Comparison of ENCODE assay signal across 1 cellular context in genomic region chr22:24503851-24504170, GRCh38.
TF ChIP-seq lines count a peak whose summit lies in the region.

No MANE protein-coding gene starts in this region.

TF ChIP-seq in IMR-90, 13 proteins besides CTCF, POLR2A, EP300 and RAD21:
- TF ChIP-seq MXI1 (IDR thresholded peaks at IDR 0.05; ENCODE audit: borderline replicate concordance, low read depth, low read length) (no peak), SMC3 (IDR thresholded peaks at IDR 0.05; ENCODE audit: low read depth, low read length) (no peak), RFX5 (IDR thresholded peaks at IDR 0.05; ENCODE audit: low read depth, low read length) (no peak), NFE2L2 (IDR thresholded peaks at IDR 0.05; ENCODE audit: low read depth, low read length) (no peak), RCOR1 (IDR thresholded peaks at IDR 0.05; ENCODE audit: insufficient replicate concordance, low read length) (no peak), ELK1 (IDR thresholded peaks at IDR 0.05; ENCODE audit: borderline replicate concordance, low read depth, low read length) (no peak), FOS (IDR thresholded peaks at IDR 0.05; ENCODE audit: low read depth, low read length) (no peak), BHLHE40 (IDR thresholded peaks at IDR 0.05; ENCODE audit: low read depth, low read length) (no peak), USF2 (IDR thresholded peaks at IDR 0.05; ENCODE audit: low read depth, low read length) (no peak), MAZ (IDR thresholded peaks at IDR 0.05; ENCODE audit: borderline replicate concordance, low read depth, low read length) (no peak), CHD1 (IDR thresholded peaks at IDR 0.05; ENCODE audit: low read depth, low read length) (no peak), CEBPB (IDR thresholded peaks at IDR 0.05; ENCODE audit: low read depth, low read length) (no peak), MAFK (IDR thresholded peaks at IDR 0.05; ENCODE audit: low read depth, low read length) (no peak)
